In genomic region chr20:14829897-14830296, GRCh38 we compare ENCODE assay signal across 11 cellular contexts.
DNase-seq lines count a peak whose midpoint lies in the region; ATAC-seq, FAIRE-seq and TF ChIP-seq lines count a peak whose summit lies in the region.
"Had no signal": no experiment of that assay in that cellular context is flagged by ENCODE, and none has a peak within 500 bp of the region (broad histone marks: within the 10 kb centered on the region; RNA-seq: fewer than 3 reads in every experiment).

No MANE protein-coding gene starts in this region.

- TF ChIP-seq POLR2A in Peyer's patch (IDR thresholded peaks at IDR 0.05), result no peak

- H3K9ac ChIP-seq in GM23248, result no peak overlapping the region

- no peaks in the 10 kb centered on the region for H3K9me3 ChIP-seq in Peyer's patch
- H3K9me3 ChIP-seq in GM23248 (ENCODE audit: low read depth), result no peaks in the 10 kb centered on the region
- H3K9me3 ChIP-seq: esophagus squamous epithelium had no signal

- no peak overlapping the region for H2AFZ ChIP-seq in GM23248

- ATAC-seq in GM18517 (IDR thresholded peaks at IDR 0.05; ENCODE audit: unreplicated experiment) (peak; percentile 64), GM21528 (IDR thresholded peaks at IDR 0.05; ENCODE audit: low FRiP score, unreplicated experiment) (peak; percentile 51), HG03196 (IDR thresholded peaks at IDR 0.05; ENCODE audit: unreplicated experiment) (peak; percentile 52)

- H3K4me1 ChIP-seq in Peyer's patch (no peaks in the 10 kb centered on the region), GM23248 (ENCODE audit: insufficient read depth) (no peaks in the 10 kb centered on the region)
- H3K4me1 ChIP-seq: esophagus squamous epithelium had no signal

- H3K4me2 ChIP-seq in GM23248 (ENCODE audit: unreplicated experiment), result no peak overlapping the region

- TF ChIP-seq CTCF in Peyer's patch (IDR thresholded peaks at IDR 0.05), result no peak

- no peak overlapping the region for H3K4me3 ChIP-seq in Peyer's patch
- no peak overlapping the region for H3K4me3 ChIP-seq in GM23248
- H3K4me3 ChIP-seq: esophagus squamous epithelium had no signal

- DNase-seq in NCI-H446 (lab: John Stamatoyannopoulos, UW), result peak; percentile 46 to 67
- no peak for DNase-seq in Peyer's patch
- DNase-seq in D341Med (ENCODE audit: low spot score), result no peak
- DNase-seq in urothelium cell line (ENCODE audit: low spot score), result no peak
- no peak for DNase-seq in GM23248
- DNase-seq: activated CD4-positive, alpha-beta T cell treated with anti-CD3 and anti-CD28 coated beads, Interleukin-2, amount 50 U/mL, for 48 hours; C1 segment of cervical spinal cord; esophagus squamous epithelium had no signal

- no peaks in the 10 kb centered on the region for H3K79me2 ChIP-seq in GM23248 (ENCODE audit: insufficient read depth)

- in situ Hi-C loops in GM23248 (cut with MboI), result no loop called here

- H4K20me1 ChIP-seq in GM23248 (ENCODE audit: insufficient read depth), result no peaks in the 10 kb centered on the region

- no peaks in the 10 kb centered on the region for H3K9me2 ChIP-seq in GM23248 (ENCODE audit: insufficient read depth)

- H3K27me3 ChIP-seq in Peyer's patch (no peaks in the 10 kb centered on the region), GM23248 (replicated peaks; ENCODE audit: insufficient read depth) (no peaks in the 10 kb centered on the region)
- H3K27me3 ChIP-seq: esophagus squamous epithelium had no signal

- no peaks in the 10 kb centered on the region for H3F3A ChIP-seq in GM23248 (ENCODE audit: insufficient read depth)

- FAIRE-seq in urothelium cell line (lab: Jason Lieb, UNC), result no peak

- H3K27ac ChIP-seq in Peyer's patch (no peak overlapping the region), GM23248 (no peak overlapping the region)
- H3K27ac ChIP-seq: esophagus squamous epithelium had no signal

- 83 to 85% methylated on average over 1 of the region's 1 CpG for WGBS in GM23248 (ENCODE audit: low coverage in 1 of 2, low lambda C conversion rate in 2 of 2, missing lambda C conversion rate in 2 of 2), 2 experiments

- no peaks in the 10 kb centered on the region for H3K36me3 ChIP-seq in Peyer's patch
- no peaks in the 10 kb centered on the region for H3K36me3 ChIP-seq in GM23248 (ENCODE audit: low read depth)
- H3K36me3 ChIP-seq: esophagus squamous epithelium had no signal

Comparison
In these comparisons a context has a peak if more than half of its experiments do, and no peak if none do; other contexts are left out.
1. DNase-seq: peak in NCI-H446 (2 of 2); none in Peyer's patch (0 of 3), D341Med (single experiment), urothelium cell line (single experiment) and GM23248 (single experiment).
2. Peak in every context shown above with its lines, with median percentiles within 50 percentile points of each other: ATAC-seq.